In the genomic region with DNA sequence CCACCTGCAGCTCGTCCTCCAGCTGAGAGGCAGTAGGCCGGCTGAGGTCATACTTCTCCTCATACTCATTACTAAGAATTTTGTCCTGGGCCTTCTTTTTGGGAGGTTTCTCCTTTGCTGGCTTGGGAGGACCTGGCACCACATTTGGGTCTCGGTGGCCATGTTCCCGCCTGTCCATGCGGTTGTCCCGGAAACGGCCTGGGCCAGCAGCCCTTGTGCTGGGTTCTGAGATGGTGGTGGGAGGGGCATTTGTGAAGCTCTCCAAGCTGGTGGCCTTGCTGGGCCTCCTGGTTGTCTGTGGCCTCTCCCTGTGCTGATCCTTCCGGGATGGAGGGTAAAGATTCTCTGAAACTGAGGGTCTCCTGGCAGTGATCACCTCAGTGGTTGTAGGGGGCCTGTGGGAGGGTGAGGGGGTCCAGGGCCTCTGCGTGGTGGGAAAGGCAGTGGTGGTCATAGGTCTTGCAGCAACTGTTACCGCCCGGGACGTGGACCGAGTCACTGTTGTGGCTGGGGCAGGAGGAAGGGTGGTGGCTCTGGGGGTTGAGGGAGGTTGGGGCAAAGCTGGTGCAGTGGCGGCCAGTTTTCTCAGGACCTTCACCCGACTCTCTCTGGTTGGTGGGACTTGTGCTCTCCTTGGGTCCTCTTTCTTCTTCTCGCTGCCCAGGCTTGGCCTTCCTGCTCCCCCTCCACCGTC, we compare ENCODE assay signal across 12 cellular contexts. TPM values are rescaled to one million over a fixed set of nuclear protein-coding genes. Genes with fewer than 3 reads are reported as not detected.
DNase-seq lines count a peak whose midpoint lies in the region; TF ChIP-seq lines count a peak whose summit lies in the region.
"Had no signal": no experiment of that assay in that cellular context is flagged by ENCODE, and none has a peak within 500 bp of the region (broad histone marks: within the 10 kb centered on the region; RNA-seq: fewer than 3 reads in every experiment).

No MANE protein-coding gene starts in this region.

- DNase-seq in ascending aorta (ENCODE audit: low spot score in 2 of 2) = peak in 1 of 2 donors; percentile 70
- no peak for DNase-seq in fibroblast of villous mesenchyme (ENCODE audit: low read depth)
- peak in 1 of 5 donors; percentile 37 for DNase-seq in ovary
- no peak for DNase-seq in type B pancreatic cell (ENCODE audit: extremely low spot score, unreplicated experiment)
- no peak for DNase-seq in NCI-H2029 treated with DMSO at 0.1 percent for 48 hours (lab: John Stamatoyannopoulos, UW)
- no peak for DNase-seq in NCI-H2171 (lab: John Stamatoyannopoulos, UW)
- DNase-seq in NCI-H526 treated with DMSO at 0.1 percent for 48 hours (lab: John Stamatoyannopoulos, UW) = no peak
- DNase-seq: Calu3; immature natural killer cell; NCI-H524 treated with DMSO at 0.1 percent for 48 hours; stimulated activated CD4-positive, alpha-beta T cell treated with anti-CD3 and anti-CD28 coated beads, Interleukin-1b, Interleukin-23, amount 100 ng/mL, for 48 hours had no signal

- H3K27me3 ChIP-seq in ascending aorta = no peaks in the 10 kb centered on the region
- H3K27me3 ChIP-seq in ovary = no peaks in the 10 kb centered on the region

- H3K4me1 ChIP-seq in ascending aorta (peaks cover 3 to 38% of the 10 kb centered on the region in 2 donors), ovary (ENCODE audit: insufficient read depth) (peaks cover 20% of the 10 kb centered on the region)

- H3K9me3 ChIP-seq in ascending aorta = no peaks in the 10 kb centered on the region
- no peaks in the 10 kb centered on the region for H3K9me3 ChIP-seq in ovary

- H3K27ac Mint-ChIP-seq in type B pancreatic cell = no peak overlapping the region

- 78 to 94% (median 94%) methylated on average over 17 of the region's 17 CpGs for WGBS in ovary, 3 donors

- H3K9me3 Mint-ChIP-seq in type B pancreatic cell = peaks cover 5% of the 10 kb centered on the region
- H3K9me3 Mint-ChIP-seq: immature natural killer cell had no signal

- peaks cover 48% of the 10 kb centered on the region for H3K4me1 Mint-ChIP-seq in type B pancreatic cell (ENCODE audit: unreplicated experiment)

- H3K27ac ChIP-seq in ascending aorta (peak overlapping the region; percentile 65 to 77), ovary (peak overlapping the region; percentile 44 to 76)
- H3K27ac ChIP-seq: epithelial cell of prostate had no signal

- peaks cover 16% of the 10 kb centered on the region for H3K36me3 Mint-ChIP-seq in type B pancreatic cell
- H3K36me3 Mint-ChIP-seq: immature natural killer cell had no signal

- no peak for TF ChIP-seq POLR2A in ovary (IDR thresholded peaks at IDR 0.05)

- H3K4me3 ChIP-seq in ascending aorta (peak overlapping the region; percentile 27 to 56), fibroblast of villous mesenchyme (ENCODE audit: low read depth, low read length) (peak overlapping the region; percentile 76), ovary (peak overlapping the region; percentile 35)

- peak overlapping the region; percentile 80 for H3K4me3 Mint-ChIP-seq in type B pancreatic cell
- H3K4me3 Mint-ChIP-seq: immature natural killer cell had no signal

- TF ChIP-seq CTCF in ascending aorta (IDR thresholded peaks at IDR 0.05) = no peak
- TF ChIP-seq CTCF in fibroblast of villous mesenchyme (IDR thresholded peaks at IDR 0.05; ENCODE audit: insufficient read depth, low read depth, low read length) = no peak
- TF ChIP-seq CTCF in ovary (IDR thresholded peaks at IDR 0.05) = no peak
- no peak for TF ChIP-seq CTCF in type B pancreatic cell (conservative IDR thresholded peaks at IDR 0.05)

- intact Hi-C loops in ascending aorta (cut with DNase I) = loop anchor here (2.0 kb wide), 1 partner anchor 76 kb away; a partner anchor contains a TSS
- intact Hi-C loops in ovary (cut with DNase I) = loop anchor here in 2 of 4 donors (5.0 to 10.0 kb wide), 2 partner anchors 54 to 76 kb away; a partner anchor contains a TSS

- no peaks in the 10 kb centered on the region for H3K27me3 Mint-ChIP-seq in type B pancreatic cell

- H3K36me3 ChIP-seq in ascending aorta (no peaks in the 10 kb centered on the region), ovary (no peaks in the 10 kb centered on the region)

- TF ChIP-seq EP300 in ovary (IDR thresholded peaks at IDR 0.05) = no peak

RNA-seq across cellular contexts. Expression of a gene that starts 2.5 kb away (rescaled TPM):
- total RNA-seq in ascending aorta (160 TPM), fibroblast of villous mesenchyme (158 and 180 TPM in 2 replicates), ovary (100 to 1,000 TPM in 3 of 7 donors, 10 to 100 TPM in 4; 13.2 to 256 (median 92.2) TPM), type B pancreatic cell (ENCODE audit: low replicate concordance) (169 and 174 TPM in 2 replicates)
- polyA plus RNA-seq in ovary = 100 to 1,000 TPM in 1 of 2 donors, 10 to 100 TPM in 1; 61.4 to 539 TPM
